In the genomic region with DNA sequence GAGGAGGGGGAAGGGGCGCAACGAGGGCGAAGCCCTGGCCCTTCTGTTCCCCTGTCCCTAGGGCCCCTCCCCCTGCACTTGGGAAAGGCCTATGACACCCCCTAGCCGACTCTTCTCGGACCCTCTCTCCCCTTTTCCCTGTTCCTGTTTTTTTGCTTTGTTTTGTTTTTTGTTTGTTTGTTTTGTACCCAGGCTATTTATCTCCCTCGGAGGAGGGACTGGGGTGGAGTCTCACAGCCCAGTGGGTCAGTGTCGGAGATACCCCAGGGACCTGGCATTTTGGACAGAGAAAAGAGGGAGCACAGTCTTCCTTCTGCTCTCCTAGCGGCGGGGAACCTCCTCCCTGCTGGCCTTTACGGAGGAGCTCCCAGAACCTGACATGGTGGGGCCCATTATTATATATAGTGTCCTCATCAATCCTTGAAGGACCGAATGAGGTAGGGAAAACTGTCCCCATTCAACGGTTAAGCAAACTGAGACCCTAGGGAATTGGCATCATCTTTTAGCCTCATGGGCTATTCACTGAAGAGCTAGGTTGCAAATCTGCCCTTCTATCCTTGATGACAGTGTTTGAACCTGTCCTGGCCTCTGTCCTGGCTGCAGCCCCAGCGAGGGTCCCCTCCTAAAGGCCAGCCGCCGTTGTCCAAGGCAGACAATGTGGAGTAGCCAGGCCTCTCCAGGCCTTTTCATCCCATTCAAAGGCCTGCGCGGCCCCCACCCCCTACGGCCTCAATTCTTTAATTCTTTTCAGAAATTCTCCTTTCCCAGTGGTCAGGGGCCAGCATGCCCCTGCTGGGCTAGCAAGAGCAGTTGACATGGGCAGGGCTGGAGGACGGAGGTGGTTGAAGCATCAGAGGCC, we compare ENCODE assay signal across 8 cellular contexts. TPM values are rescaled to one million over a fixed set of nuclear protein-coding genes. Genes with fewer than 3 reads are reported as not detected.
DNase-seq lines count a peak whose midpoint lies in the region; ATAC-seq and TF ChIP-seq lines count a peak whose summit lies in the region.

No MANE protein-coding gene starts in this region.

- H3K9me3 ChIP-seq in AG04450 (ENCODE audit: control insufficient read depth, insufficient read depth, low read length), result no peaks in the 10 kb centered on the region; the same call in 1 of the 2 replicates

- no peak for TF ChIP-seq CTCF in AG04450 (IDR thresholded peaks at IDR 0.05; ENCODE audit: low read depth, low read length)
- no peak for TF ChIP-seq CTCF in dorsolateral prefrontal cortex (IDR thresholded peaks at IDR 0.05 in 54 of 56, conservative IDR thresholded peaks at IDR 0.05 in 2 of 56; ENCODE audit: low read depth in 1 of 56, partially characterized antibody in 56 of 56)
- TF ChIP-seq CTCF in natural killer cell (IDR thresholded peaks at IDR 0.05), result no peak

- DNase-seq in AG04450 (ENCODE audit: low read depth, low spot score) (no peak), dorsolateral prefrontal cortex (no peak), natural killer cell (no peak), amniotic stem cell (lab: John Stamatoyannopoulos, UW) (no peak), hepatic stellate cell (ENCODE audit: low spot score) (no peak)
- no peak for DNase-seq in activated CD4-positive, CD25-positive, alpha-beta regulatory T cell treated with anti-CD3 and anti-CD28 coated beads, Interleukin-2, amount 50 U/mL, for 72 hours

- H3K27me3 Mint-ChIP-seq in IgD-negative memory B cell (peaks cover 54% of the 10 kb centered on the region), natural killer cell (ENCODE audit: low read depth in 2 of 2) (peaks cover 0 to 3% of the 10 kb centered on the region in 2 donors)

- no peak overlapping the region for H3K27ac Mint-ChIP-seq in IgD-negative memory B cell
- peak overlapping the region; percentile 58 to 81 for H3K27ac Mint-ChIP-seq in natural killer cell

- peak overlapping the region in 3 of 4 donors; percentile 38 to 72 (median 63) for H3K4me3 Mint-ChIP-seq in IgD-negative memory B cell
- peak overlapping the region; percentile 87 for H3K4me3 Mint-ChIP-seq in natural killer cell

- CTCF ChIA-PET in AG04450 (lab: Charles Lee), result interaction anchor here (0.5 to 1.9 kb wide), 3 partner anchors 39 to 129 kb away, joined by 3 to 7 read pairs (median 7); no protein-coding TSS in a partner anchor

- peaks cover 25% of the 10 kb centered on the region for H3K27me3 ChIP-seq in AG04450 (ENCODE audit: control insufficient read depth, insufficient read depth, low read length)
- peaks cover 0 to 6% (median 0%) of the 10 kb centered on the region in 45 donors for H3K27me3 ChIP-seq in dorsolateral prefrontal cortex

- peak overlapping the region; percentile 63 for H3K4me3 ChIP-seq in AG04450 (ENCODE audit: low read depth, low read length)
- H3K4me3 ChIP-seq in dorsolateral prefrontal cortex, result peak overlapping the region; percentile 45 to 78 (median 65)

- H3K4me1 Mint-ChIP-seq in IgD-negative memory B cell (peaks cover 6 to 14% (median 8%) of the 10 kb centered on the region in 3 donors), natural killer cell (peaks cover 32 to 36% of the 10 kb centered on the region in 2 donors)

- H3K9me3 Mint-ChIP-seq in IgD-negative memory B cell, result peaks cover 0 to 2% (median 0%) of the 10 kb centered on the region in 3 donors
- H3K9me3 Mint-ChIP-seq in natural killer cell, result no peaks in the 10 kb centered on the region

- ATAC-seq in natural killer cell (no peak), HG02571 (IDR thresholded peaks at IDR 0.05; ENCODE audit: unreplicated experiment) (no peak)

- POLR2A ChIA-PET in AG04450 (lab: Yijun Ruan, JAX), result interaction anchor here (0.6 kb wide), 1 partner anchor 62 kb away, joined by 3 read pairs; no protein-coding TSS in a partner anchor

- no peaks in the 10 kb centered on the region for H3K36me3 Mint-ChIP-seq in IgD-negative memory B cell
- H3K36me3 Mint-ChIP-seq in natural killer cell, result no peaks in the 10 kb centered on the region

- intact Hi-C loops in dorsolateral prefrontal cortex (cut with DNase I) (no loop called here), natural killer cell (cut with micrococcal nuclease) (no loop called here)

- H3K27ac ChIP-seq in AG04450 (ENCODE audit: low read depth, low read length) (no peak overlapping the region), dorsolateral prefrontal cortex (peak overlapping the region in 43 of 59 donors; percentile 1 to 78 (median 46))

RNA-seq across cellular contexts. Expression of gene EMID1, which starts 0.9 kb away (rescaled TPM):
- 1.1 and 1.6 TPM in 2 replicates for polyA plus RNA-seq in AG04450 (2011; rRNA removed)
- polyA minus RNA-seq in AG04450 (2011; rRNA and poly(A)+ RNA removed), result 0.74 and 1.0 TPM in 2 replicates
- not detected for polyA plus RNA-seq in IgD-negative memory B cell
- total RNA-seq in dorsolateral prefrontal cortex, result 10 to 100 TPM; 10.3 to 60.6 (median 25.2) TPM
- total RNA-seq in natural killer cell, result 1 to 10 TPM in 1 of 3 donors, under 1 TPM in 2; 0.59 to 1.3 (median 0.65) TPM

Comparison
In these comparisons a context has a peak if more than half of its experiments do, and no peak if none do; other contexts are left out.
1. H3K27ac Mint-ChIP-seq: peak in natural killer cell (2 of 2); none in IgD-negative memory B cell (0 of 3).
2. RNA of gene EMID1, which starts 0.9 kb away (total RNA-seq): 10.3 to 60.6 TPM in dorsolateral prefrontal cortex; 0.59 to 1.3 TPM in natural killer cell; every median in the first group is over 4 times any median in the second.